In the genomic region with DNA sequence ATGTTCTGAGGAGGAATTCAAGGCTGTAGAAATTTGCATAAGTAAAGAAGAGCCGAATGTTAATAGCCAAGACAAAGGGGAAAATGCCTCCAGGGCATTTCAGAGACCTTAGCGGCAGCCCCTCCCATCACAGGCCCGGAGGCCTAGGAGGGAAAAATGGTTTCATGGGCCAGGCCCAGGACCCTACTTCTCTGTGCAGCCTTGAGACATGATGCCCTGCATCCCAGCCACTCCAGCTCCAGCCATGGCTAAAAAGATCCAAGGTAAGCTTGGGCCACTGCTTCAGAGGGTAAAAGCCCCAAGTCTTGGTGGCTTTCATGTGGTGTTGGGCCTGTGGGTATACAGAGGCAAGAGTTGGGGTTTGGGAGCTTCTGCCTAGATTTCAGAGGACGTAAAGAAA, we compare ENCODE assay signal across 22 cellular contexts.
DNase-seq lines count a peak whose midpoint lies in the region; FAIRE-seq and TF ChIP-seq lines count a peak whose summit lies in the region.
"Had no signal": no experiment of that assay in that cellular context is flagged by ENCODE, and none has a peak within 500 bp of the region (broad histone marks: within the 10 kb centered on the region; RNA-seq: fewer than 3 reads in every experiment).

No MANE protein-coding gene starts in this region.

- H3K4me3 ChIP-seq in HEK293 (ENCODE audit: low read depth, low read length): no peak overlapping the region
- H3K4me3 ChIP-seq: GM12878, GM23338 had no signal

- CTCF ChIA-PET in HEK293 (lab: Yijun Ruan, JAX): interaction anchor here (0.7 kb wide), 1 partner anchor 1704 kb away, joined by 3 read pairs; no protein-coding TSS in a partner anchor

- FAIRE-seq in HTR-8/SVneo (lab: Jason Lieb, UNC): no peak
- FAIRE-seq: GM12878, H54 had no signal

- TF ChIP-seq CTCF in HEK293 (tag by site-specific recombination; IDR thresholded peaks at IDR 0.05) (no peak), nephron (IDR thresholded peaks at IDR 0.05; ENCODE audit: unreplicated experiment in 3 of 3) (no peak)

- H3K36me3 ChIP-seq in HEK293 (ENCODE audit: control insufficient read depth in 2 of 2, insufficient read depth in 1 of 2, low read length in 2 of 2): no peaks in the 10 kb centered on the region
- H3K36me3 ChIP-seq: BE2C had no signal

- no peaks in the 10 kb centered on the region for H3K9me3 Mint-ChIP-seq in dendritic cell treated with granulocyte-macrophage colony-stimulating factor and Interleukin-4, amounts not matched to agents 40 ng/mL and 50 ng/mL, for 4 days
- H3K9me3 Mint-ChIP-seq in nephron: peaks cover 10% of the 10 kb centered on the region

- no peaks in the 10 kb centered on the region for H3K27me3 Mint-ChIP-seq in dendritic cell treated with granulocyte-macrophage colony-stimulating factor and Interleukin-4, amounts not matched to agents 40 ng/mL and 50 ng/mL, for 4 days
- H3K27me3 Mint-ChIP-seq in nephron (ENCODE audit: low read depth): peaks cover 7% of the 10 kb centered on the region
- H3K27me3 Mint-ChIP-seq: CD4-positive, CD25-positive, alpha-beta regulatory T cell; IgD-negative memory B cell had no signal

- peaks cover 97% of the 10 kb centered on the region for H3K4me1 Mint-ChIP-seq in dendritic cell treated with granulocyte-macrophage colony-stimulating factor and Interleukin-4, amounts not matched to agents 40 ng/mL and 50 ng/mL, for 4 days (ENCODE audit: low read depth)
- peaks cover 80% of the 10 kb centered on the region for H3K4me1 Mint-ChIP-seq in nephron

- intact Hi-C loops in dendritic cell treated with granulocyte-macrophage colony-stimulating factor and Interleukin-4, amounts not matched to agents 40 ng/mL and 50 ng/mL, for 4 days (cut with micrococcal nuclease): no loop called here

- H3K9me3 ChIP-seq in HEK293 (ENCODE audit: control insufficient read depth, insufficient read depth, low read depth, low read length): no peaks in the 10 kb centered on the region
- H3K9me3 ChIP-seq: BE2C had no signal

- H3K27ac Mint-ChIP-seq in dendritic cell treated with granulocyte-macrophage colony-stimulating factor and Interleukin-4, amounts not matched to agents 40 ng/mL and 50 ng/mL, for 4 days: peak overlapping the region; percentile 83
- H3K27ac Mint-ChIP-seq in nephron: peak overlapping the region in 2 of 3 experiments; percentile 65 to 93
- H3K27ac Mint-ChIP-seq: CD4-positive, CD25-positive, alpha-beta regulatory T cell; GM23338; HFFc6 had no signal

- H3K27ac ChIP-seq in HEK293 (ENCODE audit: extremely low read depth, low read depth, low read length): no peak overlapping the region

- H3K36me3 Mint-ChIP-seq in dendritic cell treated with granulocyte-macrophage colony-stimulating factor and Interleukin-4, amounts not matched to agents 40 ng/mL and 50 ng/mL, for 4 days (ENCODE audit: low read depth): peaks cover 11% of the 10 kb centered on the region
- H3K36me3 Mint-ChIP-seq in nephron (ENCODE audit: low read depth): peaks cover 6% of the 10 kb centered on the region
- H3K36me3 Mint-ChIP-seq: CD4-positive, CD25-positive, alpha-beta regulatory T cell; CD8-positive, alpha-beta memory T cell had no signal

- H3K4me3 Mint-ChIP-seq in dendritic cell treated with granulocyte-macrophage colony-stimulating factor and Interleukin-4, amounts not matched to agents 40 ng/mL and 50 ng/mL, for 4 days: no peak overlapping the region
- H3K4me3 Mint-ChIP-seq in nephron: no peak overlapping the region
- H3K4me3 Mint-ChIP-seq: CD4-positive, CD25-positive, alpha-beta regulatory T cell; CD8-positive, alpha-beta memory T cell; GM23338; HFFc6; IgD-negative memory B cell had no signal

- POLR2A ChIA-PET in HEK293 (lab: Yijun Ruan, JAX): no interaction called here

- DNase-seq in inferior parietal cortex (ENCODE audit: extremely low spot score) (no peak), HTR-8/SVneo (ENCODE audit: insufficient read length, low spot score) (no peak), amygdala (lab: John Stamatoyannopoulos, UW) (no peak)
- DNase-seq: ACHN; BE2C; C1 segment of cervical spinal cord; CD4-positive, CD25-positive, alpha-beta regulatory T cell; CD8-positive, alpha-beta memory T cell; COR-L47; DMS 273 treated with DMSO at 0.1 percent for 48 hours; DMS53; DND-41; EL; HCEC 1CT; HFFc6 had no signal

- no peaks in the 10 kb centered on the region for H3K4me1 ChIP-seq in HEK293 (ENCODE audit: control insufficient read depth, insufficient read depth, low read length)
- H3K4me1 ChIP-seq: BE2C had no signal

TF ChIP-seq in HEK293, 187 proteins besides CTCF, POLR2A, EP300 and RAD21:
- TF ChIP-seq ZNF624 (tag by site-specific recombination; IDR thresholded peaks at IDR 0.05) (no peak), ZNF266 (tag by site-specific recombination; IDR thresholded peaks at IDR 0.05; ENCODE audit: low read depth) (no peak), YY1 (tag by site-specific recombination; IDR thresholded peaks at IDR 0.05) (no peak), ZNF664 (tag by site-specific recombination; IDR thresholded peaks at IDR 0.05) (no peak), PRDM1 (tag by site-specific recombination; IDR thresholded peaks at IDR 0.05) (no peak), SETDB1 (IDR thresholded peaks at IDR 0.05; ENCODE audit: insufficient read length, low read length) (peak; percentile 79), ZNF354C (tag by site-specific recombination; IDR thresholded peaks at IDR 0.05; ENCODE audit: borderline replicate concordance, low read depth) (no peak), ZNF585B (tag by site-specific recombination; IDR thresholded peaks at IDR 0.05) (peak; percentile 90), ZFP69B (tag by site-specific recombination; IDR thresholded peaks at IDR 0.05) (no peak), ZNF791 (tag by site-specific recombination; IDR thresholded peaks at IDR 0.05) (no peak), ZNF350 (tag by site-specific recombination; IDR thresholded peaks at IDR 0.05) (no peak), TRIM28 (IDR thresholded peaks at IDR 0.05; ENCODE audit: borderline replicate concordance, low read length) (peak; percentile 87; the same call in 1 of the 2 replicates), ZNF211 (tag by site-specific recombination; IDR thresholded peaks at IDR 0.05; ENCODE audit: low read depth) (no peak), ZNF707 (tag by site-specific recombination; IDR thresholded peaks at IDR 0.05) (no peak), ZNF174 (tag by site-specific recombination; IDR thresholded peaks at IDR 0.05) (no peak), FEZF1 (tag by site-specific recombination; IDR thresholded peaks at IDR 0.05) (no peak), ZNF366 (tag by site-specific recombination; conservative IDR thresholded peaks at IDR 0.05) (no peak), ZNF157 (tag by site-specific recombination; IDR thresholded peaks at IDR 0.05) (no peak), ZNF311 (tag by site-specific recombination; IDR thresholded peaks at IDR 0.05; ENCODE audit: borderline replicate concordance) (no peak), ZNF473 (tag by site-specific recombination; IDR thresholded peaks at IDR 0.05) (no peak), ZNF223 (tag by site-specific recombination; IDR thresholded peaks at IDR 0.05) (no peak)
- TF ChIP-seq, protein P1, sequence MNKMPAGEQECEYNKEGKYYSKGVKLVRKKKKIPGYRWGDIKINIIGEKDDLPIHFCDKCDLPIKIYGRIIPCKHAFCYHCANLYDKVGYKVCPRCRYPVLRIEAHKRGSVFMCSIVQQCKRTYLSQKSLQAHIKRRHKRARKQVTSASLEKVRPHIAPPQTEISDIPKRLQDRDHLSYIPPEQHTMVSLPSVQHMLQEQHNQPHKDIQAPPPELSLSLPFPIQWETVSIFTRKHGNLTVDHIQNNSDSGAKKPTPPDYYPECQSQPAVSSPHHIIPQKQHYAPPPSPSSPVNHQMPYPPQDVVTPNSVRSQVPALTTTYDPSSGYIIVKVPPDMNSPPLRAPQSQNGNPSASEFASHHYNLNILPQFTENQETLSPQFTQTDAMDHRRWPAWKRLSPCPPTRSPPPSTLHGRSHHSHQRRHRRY (tag by site-specific recombination; IDR thresholded peaks at IDR 0.05): no peak
- TF ChIP-seq, protein P2, sequence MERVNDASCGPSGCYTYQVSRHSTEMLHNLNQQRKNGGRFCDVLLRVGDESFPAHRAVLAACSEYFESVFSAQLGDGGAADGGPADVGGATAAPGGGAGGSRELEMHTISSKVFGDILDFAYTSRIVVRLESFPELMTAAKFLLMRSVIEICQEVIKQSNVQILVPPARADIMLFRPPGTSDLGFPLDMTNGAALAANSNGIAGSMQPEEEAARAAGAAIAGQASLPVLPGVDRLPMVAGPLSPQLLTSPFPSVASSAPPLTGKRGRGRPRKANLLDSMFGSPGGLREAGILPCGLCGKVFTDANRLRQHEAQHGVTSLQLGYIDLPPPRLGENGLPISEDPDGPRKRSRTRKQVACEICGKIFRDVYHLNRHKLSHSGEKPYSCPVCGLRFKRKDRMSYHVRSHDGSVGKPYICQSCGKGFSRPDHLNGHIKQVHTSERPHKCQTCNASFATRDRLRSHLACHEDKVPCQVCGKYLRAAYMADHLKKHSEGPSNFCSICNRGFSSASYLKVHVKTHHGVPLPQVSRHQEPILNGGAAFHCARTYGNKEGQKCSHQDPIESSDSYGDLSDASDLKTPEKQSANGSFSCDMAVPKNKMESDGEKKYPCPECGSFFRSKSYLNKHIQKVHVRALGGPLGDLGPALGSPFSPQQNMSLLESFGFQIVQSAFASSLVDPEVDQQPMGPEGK (tag by site-specific recombination; IDR thresholded peaks at IDR 0.05): no peak
- TF ChIP-seq, protein P3, sequence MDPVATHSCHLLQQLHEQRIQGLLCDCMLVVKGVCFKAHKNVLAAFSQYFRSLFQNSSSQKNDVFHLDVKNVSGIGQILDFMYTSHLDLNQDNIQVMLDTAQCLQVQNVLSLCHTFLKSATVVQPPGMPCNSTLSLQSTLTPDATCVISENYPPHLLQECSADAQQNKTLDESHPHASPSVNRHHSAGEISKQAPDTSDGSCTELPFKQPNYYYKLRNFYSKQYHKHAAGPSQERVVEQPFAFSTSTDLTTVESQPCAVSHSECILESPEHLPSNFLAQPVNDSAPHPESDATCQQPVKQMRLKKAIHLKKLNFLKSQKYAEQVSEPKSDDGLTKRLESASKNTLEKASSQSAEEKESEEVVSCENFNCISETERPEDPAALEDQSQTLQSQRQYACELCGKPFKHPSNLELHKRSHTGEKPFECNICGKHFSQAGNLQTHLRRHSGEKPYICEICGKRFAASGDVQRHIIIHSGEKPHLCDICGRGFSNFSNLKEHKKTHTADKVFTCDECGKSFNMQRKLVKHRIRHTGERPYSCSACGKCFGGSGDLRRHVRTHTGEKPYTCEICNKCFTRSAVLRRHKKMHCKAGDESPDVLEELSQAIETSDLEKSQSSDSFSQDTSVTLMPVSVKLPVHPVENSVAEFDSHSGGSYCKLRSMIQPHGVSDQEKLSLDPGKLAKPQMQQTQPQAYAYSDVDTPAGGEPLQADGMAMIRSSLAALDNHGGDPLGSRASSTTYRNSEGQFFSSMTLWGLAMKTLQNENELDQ (tag by site-specific recombination; IDR thresholded peaks at IDR 0.05; ENCODE audit: low read depth): no peak
